In the genomic region with DNA sequence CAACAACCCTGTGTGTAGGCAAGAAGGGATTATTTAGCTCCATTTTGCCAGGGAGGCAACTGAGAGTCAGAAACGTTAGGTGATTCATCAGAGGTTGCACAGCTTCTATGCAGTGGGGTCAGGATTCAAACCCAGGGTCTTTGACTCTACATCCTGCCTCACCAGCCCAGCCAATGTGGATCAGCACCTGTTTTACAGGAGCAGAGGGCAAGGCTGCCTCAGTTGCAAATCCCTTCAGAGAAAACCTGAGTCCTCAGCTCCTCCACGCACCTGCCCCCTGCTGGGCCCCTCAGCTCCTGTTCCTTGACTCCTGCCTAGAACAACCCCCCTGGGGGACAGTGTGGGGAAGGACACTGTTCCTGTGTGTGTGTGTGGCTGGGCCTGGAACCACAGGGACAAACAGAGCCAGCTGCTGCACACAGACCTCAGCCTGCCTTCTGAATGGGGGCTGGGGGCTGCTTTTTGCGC, we compare ENCODE assay signal across 9 cellular contexts.
DNase-seq lines count a peak whose midpoint lies in the region; ATAC-seq and TF ChIP-seq lines count a peak whose summit lies in the region.
"Had no signal": no experiment of that assay in that cellular context is flagged by ENCODE, and none has a peak within 500 bp of the region (broad histone marks: within the 10 kb centered on the region; RNA-seq: fewer than 3 reads in every experiment).

No MANE protein-coding gene starts in this region.

- TF ChIP-seq CTCF in brain microvascular endothelial cell (IDR thresholded peaks at IDR 0.05; ENCODE audit: low read depth, low read length, missing control alignments): peak; percentile 33
- TF ChIP-seq CTCF in osteoblast (IDR thresholded peaks at IDR 0.05; ENCODE audit: extremely low read depth, low read depth, low read length): no peak

- H3K27me3 ChIP-seq in brain microvascular endothelial cell (replicated peaks) (peaks cover 5% of the 10 kb centered on the region), osteoblast (ENCODE audit: insufficient read depth, low read length) (peaks cover 30% of the 10 kb centered on the region)

- no peak overlapping the region for H2AFZ ChIP-seq in osteoblast (ENCODE audit: low read length)

- in situ Hi-C loops in brain microvascular endothelial cell (cut with HindIII; ENCODE audit: low pct_ligation_motif_present, low sequenced_read_pairs): no loop called here

- ATAC-seq in HG03025 (IDR thresholded peaks at IDR 0.05; ENCODE audit: low FRiP score, unreplicated experiment): no peak

- no peaks in the 10 kb centered on the region for H4K20me1 ChIP-seq in osteoblast (ENCODE audit: insufficient read depth, low read length)

- H3K79me2 ChIP-seq in osteoblast (ENCODE audit: insufficient read depth, low read length): no peaks in the 10 kb centered on the region

- H3K27ac ChIP-seq in brain microvascular endothelial cell (no peak overlapping the region), osteoblast (ENCODE audit: low read depth, low read length) (no peak overlapping the region)

- H3K4me1 ChIP-seq in osteoblast (ENCODE audit: insufficient read depth, low read length): peaks cover 3% of the 10 kb centered on the region

- no peak overlapping the region for H3K4me3 ChIP-seq in brain microvascular endothelial cell (ENCODE audit: low read depth, low read length)
- no peak overlapping the region for H3K4me3 ChIP-seq in osteoblast (ENCODE audit: insufficient read depth, low read length)

- peak; percentile 29 for DNase-seq in activated CD4-positive, alpha-beta T cell treated with anti-CD3 and anti-CD28 coated beads for 48 hours
- no peak for DNase-seq in activated CD4-positive, alpha-beta T cell treated with anti-CD3 and anti-CD28 coated beads, Interleukin-2, amount 50 U/mL, for 4 hours
- peak; percentile 68 for DNase-seq in NCI-H1092 treated with DMSO at 0.1 percent for 48 hours (lab: John Stamatoyannopoulos, UW)
- no peak for DNase-seq in brain microvascular endothelial cell
- DNase-seq in osteoblast (ENCODE audit: insufficient read length, low spot score, missing footprints): peak; percentile 71
- DNase-seq in NCI-H128 (lab: John Stamatoyannopoulos, UW; ENCODE audit: unreplicated experiment): no peak
- DNase-seq in NCI-H748 treated with DMSO at 0.1 percent for 48 hours (lab: John Stamatoyannopoulos, UW): no peak
- DNase-seq: midbrain had no signal

- H3K36me3 ChIP-seq in brain microvascular endothelial cell (replicated peaks) (no peaks in the 10 kb centered on the region), osteoblast (ENCODE audit: insufficient read depth, low read length) (no peaks in the 10 kb centered on the region)

- H3K9me3 ChIP-seq in osteoblast (ENCODE audit: low read depth, low read length): no peaks in the 10 kb centered on the region

- H3K4me2 ChIP-seq in osteoblast (ENCODE audit: insufficient read depth, low read length): no peak overlapping the region

Comparison
In these comparisons a context has a peak if more than half of its experiments do, and no peak if none do; other contexts are left out.
1. DNase-seq: peak in activated CD4-positive, alpha-beta T cell treated with anti-CD3 and anti-CD28 coated beads for 48 hours (single experiment), NCI-H1092 treated with DMSO at 0.1 percent for 48 hours (single experiment) and osteoblast (single experiment); none in activated CD4-positive, alpha-beta T cell treated with anti-CD3 and anti-CD28 coated beads, Interleukin-2, amount 50 U/mL, for 4 hours (0 of 2), brain microvascular endothelial cell (single experiment), NCI-H128 (single experiment) and NCI-H748 treated with DMSO at 0.1 percent for 48 hours (single experiment).